30 cellular contexts compared by ENCODE assay signal in the genomic region with DNA sequence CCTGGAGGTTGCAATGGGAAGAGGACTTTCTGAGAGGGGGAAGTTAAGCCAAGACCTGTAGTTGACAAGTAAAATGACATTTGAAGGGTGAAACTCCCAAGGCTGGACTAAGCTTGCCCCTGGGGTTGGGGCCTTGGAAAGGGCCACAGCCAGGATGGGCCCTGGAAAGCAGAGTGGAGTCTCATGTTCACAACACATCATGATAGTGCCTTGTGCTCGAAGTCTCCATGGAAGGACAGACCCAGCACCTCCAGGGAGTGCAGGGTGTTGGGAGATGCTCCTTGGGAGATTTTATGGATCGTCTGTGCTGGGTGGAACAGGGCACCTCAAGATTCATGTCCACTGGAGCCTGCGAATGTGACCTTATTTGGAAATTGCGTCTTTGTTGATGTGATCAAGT. TPM values are rescaled to one million over a fixed set of nuclear protein-coding genes. Genes with fewer than 3 reads are reported as not detected.
"Had no signal": no experiment of that assay in that cellular context is flagged by ENCODE, and none has a peak within 500 bp of the region (broad histone marks: within the 10 kb centered on the region; RNA-seq: fewer than 3 reads in every experiment).

No MANE protein-coding gene starts in this region.

- H3K27me3 ChIP-seq: pancreas, thyroid gland had no signal

- H3K27ac ChIP-seq: esophagus squamous epithelium, heart right ventricle, lower lobe of right lung, skin epidermis, thyroid gland had no signal

- H3K4me3 ChIP-seq: esophagus squamous epithelium, heart right ventricle, lower lobe of right lung, pancreas, skin epidermis, thyroid gland had no signal

- H3K4me1 ChIP-seq: esophagus squamous epithelium, heart right ventricle, lower lobe of right lung, thyroid gland had no signal

- H3K4me1 Mint-ChIP-seq: naive thymus-derived CD8-positive, alpha-beta T cell; nephron progenitor cell had no signal

- H3K9me3 ChIP-seq: esophagus squamous epithelium, heart right ventricle, lower lobe of right lung, pancreas, thyroid gland had no signal

- H3K27ac Mint-ChIP-seq: effector memory CD8-positive, alpha-beta T cell; naive thymus-derived CD8-positive, alpha-beta T cell; nephron progenitor cell; progenitor cell of endocrine pancreas; stimulated activated naive CD8-positive, alpha-beta T cell treated with anti-CD3 and anti-CD28 coated beads, Interleukin-15, amount 100 ng/mL, for 72 hours had no signal

- H3K27me3 Mint-ChIP-seq: progenitor cell of endocrine pancreas had no signal

- ATAC-seq: effector memory CD8-positive, alpha-beta T cell; heart right ventricle; left ventricle myocardium superior; lower lobe of right lung; naive thymus-derived CD8-positive, alpha-beta T cell; stimulated activated naive CD8-positive, alpha-beta T cell treated with anti-CD3 and anti-CD28 coated beads, Interleukin-15, amount 100 ng/mL, for 72 hours had no signal

- H3K4me3 Mint-ChIP-seq: effector memory CD8-positive, alpha-beta T cell; naive thymus-derived CD8-positive, alpha-beta T cell; nephron progenitor cell; stimulated activated naive CD8-positive, alpha-beta T cell treated with anti-CD3 and anti-CD28 coated beads, Interleukin-15, amount 100 ng/mL, for 72 hours had no signal

- H3K36me3 Mint-ChIP-seq: naive thymus-derived CD8-positive, alpha-beta T cell had no signal

- H3K9me3 Mint-ChIP-seq: effector memory CD8-positive, alpha-beta T cell; naive thymus-derived CD8-positive, alpha-beta T cell; stimulated activated naive CD8-positive, alpha-beta T cell treated with anti-CD3 and anti-CD28 coated beads, Interleukin-15, amount 100 ng/mL, for 72 hours had no signal

- FAIRE-seq: endometrium, pancreas, urothelium cell line had no signal

- H3K36me3 ChIP-seq: esophagus squamous epithelium, heart right ventricle, lower lobe of right lung, pancreas, thyroid gland had no signal

- DNase-seq: cerebellar nuclear complex; cortex of kidney; effector memory CD8-positive, alpha-beta T cell; erythroblast; esophagus squamous epithelium; foreskin melanocyte; glutamatergic neuron; heart right ventricle; hippocampal formation; islet precursor cell; left ventricle myocardium superior; lower lobe of right lung; naive thymus-derived CD8-positive, alpha-beta T cell; nephron progenitor cell; nucleus accumbens; stimulated activated CD4-positive, alpha-beta T cell treated with anti-CD3 and anti-CD28 coated beads, Interleukin-15, amount 100 ng/mL, for 24 hours; stimulated activated CD4-positive, alpha-beta T cell treated with anti-CD3 and anti-CD28 coated beads, Interleukin-2, amount 100 ng/mL, for 48 hours; stimulated activated naive CD4-positive, alpha-beta T cell; stimulated activated naive CD8-positive, alpha-beta T cell treated with anti-CD3 and anti-CD28 coated beads, Interleukin-15, amount 100 ng/mL, for 72 hours; thyroid gland; trophoblast cell had no signal

RNA-seq across cellular contexts. Expression of gene ACTRT2, which starts 55.6 kb away (rescaled TPM):
- total RNA-seq: dermis microvascular lymphatic vessel endothelial cell; esophagus squamous epithelium; heart right ventricle; left ventricle myocardium superior; lower lobe of right lung; mesenteric fat pad; myocyte; naive thymus-derived CD8-positive, alpha-beta T cell; pancreas; progenitor cell of endocrine pancreas; temporal lobe had no signal
- polyA plus RNA-seq: heart right ventricle; naive thymus-derived CD8-positive, alpha-beta T cell; pancreas had no signal
